ENCODE assay signal across 10 cellular contexts in genomic region chr1:88773540-88774150, GRCh38.
A peak's percentile ranks its signal among the peaks of the same experiment; 100 is the strongest.
DNase-seq lines count a peak whose midpoint lies in the region; FAIRE-seq and TF ChIP-seq lines count a peak whose summit lies in the region.
"Had no signal": no experiment of that assay in that cellular context is flagged by ENCODE, and none has a peak within 500 bp of the region (broad histone marks: within the 10 kb centered on the region; RNA-seq: fewer than 3 reads in every experiment).

No MANE protein-coding gene starts in this region.

- peaks cover 11% of the 10 kb centered on the region for H4K20me1 ChIP-seq in astrocyte (ENCODE audit: insufficient read depth, low read length)

- no peak overlapping the region for H3K4ac ChIP-seq in mesendoderm (ENCODE audit: low read depth, low read length)

- H3K4me3 Mint-ChIP-seq in astrocyte (ENCODE audit: unreplicated experiment): peak overlapping the region; percentile 70

- no peak overlapping the region for H2AK5ac ChIP-seq in mesendoderm (ENCODE audit: low read length)

- H3K79me1 ChIP-seq in mesendoderm (ENCODE audit: low read length): no peaks in the 10 kb centered on the region

- peaks cover 17% of the 10 kb centered on the region for H3K36me3 Mint-ChIP-seq in astrocyte (ENCODE audit: low read depth, unreplicated experiment)

- H3K4me1 ChIP-seq in astrocyte (ENCODE audit: insufficient read depth, low read length): peaks cover 12% of the 10 kb centered on the region
- H3K4me1 ChIP-seq in mesendoderm (ENCODE audit: control insufficient read depth, low read depth, low read length): no peaks in the 10 kb centered on the region
- H3K4me1 ChIP-seq: parathyroid adenoma had no signal

- H4K8ac ChIP-seq in mesendoderm (ENCODE audit: low read depth, low read length): no peak overlapping the region

- H3K4me2 ChIP-seq in astrocyte (ENCODE audit: low read length) (peak overlapping the region; percentile 62), mesendoderm (ENCODE audit: low read length) (no peak overlapping the region)

- H3K9me3 Mint-ChIP-seq in astrocyte (ENCODE audit: unreplicated experiment): no peaks in the 10 kb centered on the region

- H3K18ac ChIP-seq in mesendoderm (ENCODE audit: low read length): no peak overlapping the region

- FAIRE-seq in astrocyte (lab: Jason Lieb, UNC): no peak

- H3K27me3 Mint-ChIP-seq in astrocyte (ENCODE audit: low read depth, unreplicated experiment): no peaks in the 10 kb centered on the region

- peak overlapping the region; percentile 38 for H3K9ac ChIP-seq in astrocyte (ENCODE audit: low read length)
- no peak overlapping the region for H3K9ac ChIP-seq in mesendoderm (ENCODE audit: low read length)
- H3K9ac ChIP-seq: parathyroid adenoma had no signal

- no peak for TF ChIP-seq CTCF in astrocyte (IDR thresholded peaks at IDR 0.05; ENCODE audit: insufficient read depth, low read depth, low read length)

- H3K27ac ChIP-seq in astrocyte (ENCODE audit: low read depth, low read length) (peak overlapping the region; percentile 45), mesendoderm (ENCODE audit: low read depth, low read length) (no peak overlapping the region)
- H3K27ac ChIP-seq: parathyroid adenoma, VCaP had no signal

- H3K4me3 ChIP-seq in MG63: no peak overlapping the region
- no peak overlapping the region for H3K4me3 ChIP-seq in astrocyte (ENCODE audit: insufficient read depth, low read depth, low read length)
- no peak overlapping the region for H3K4me3 ChIP-seq in mesendoderm (ENCODE audit: low read length)

- H3K79me2 ChIP-seq in astrocyte (ENCODE audit: insufficient read depth, low read length): peaks cover 4% of the 10 kb centered on the region
- no peaks in the 10 kb centered on the region for H3K79me2 ChIP-seq in mesendoderm (ENCODE audit: control insufficient read depth, insufficient read depth, low read length)
- H3K79me2 ChIP-seq: parathyroid adenoma had no signal

- H2BK5ac ChIP-seq in mesendoderm (ENCODE audit: low read length): no peak overlapping the region

- peak overlapping the region; percentile 93 for H3K27ac Mint-ChIP-seq in astrocyte (ENCODE audit: unreplicated experiment)

- no peaks in the 10 kb centered on the region for H3K9me3 ChIP-seq in MG63
- H3K9me3 ChIP-seq in astrocyte (ENCODE audit: insufficient read depth, low read depth, low read length): no peaks in the 10 kb centered on the region

- no peak overlapping the region for H2BK120ac ChIP-seq in mesendoderm (ENCODE audit: low read depth, low read length)

- no peaks in the 10 kb centered on the region for H3K27me3 ChIP-seq in MG63
- H3K27me3 ChIP-seq in astrocyte (ENCODE audit: insufficient read depth, low read length): no peaks in the 10 kb centered on the region
- H3K27me3 ChIP-seq in mesendoderm (ENCODE audit: insufficient read depth, low read length, poor library complexity): no peaks in the 10 kb centered on the region

- no peak overlapping the region for H4K5ac ChIP-seq in mesendoderm (ENCODE audit: low read length)

- WGBS in mesendoderm (ENCODE audit: extremely low coverage, insufficient coverage, low lambda C conversion rate): no CpG with 5 or more reads among the region's 3 CpGs

- no peak overlapping the region for H3K23ac ChIP-seq in mesendoderm (ENCODE audit: low read length)

- H2BK15ac ChIP-seq in mesendoderm (replicated peaks; ENCODE audit: low read depth): no peak overlapping the region

- DNase-seq in Daoy (ENCODE audit: low read depth) (peak; percentile 88), MG63 (peak; percentile 33), astrocyte (ENCODE audit: low read depth) (peak; percentile 65), mesendoderm (peak; percentile 65), hypothalamus (lab: John Stamatoyannopoulos, UW) (no peak), cerebellar nuclear complex (lab: John Stamatoyannopoulos, UW) (no peak), iPS-NIHi7 (ENCODE audit: extremely low spot score) (no peak), GDM1 (lab: John Stamatoyannopoulos, UW) (no peak)

- peaks cover 13% of the 10 kb centered on the region for H3K4me1 Mint-ChIP-seq in astrocyte (ENCODE audit: low read depth, unreplicated experiment)

- H3K56ac ChIP-seq in mesendoderm (ENCODE audit: low read length): no peak overlapping the region

- H3K36me3 ChIP-seq in MG63: peaks cover 22% of the 10 kb centered on the region
- H3K36me3 ChIP-seq in astrocyte (ENCODE audit: insufficient read depth, low read length): no peaks in the 10 kb centered on the region
- H3K36me3 ChIP-seq in mesendoderm (ENCODE audit: control insufficient read depth, insufficient read depth, low read length): no peaks in the 10 kb centered on the region

- H2AFZ ChIP-seq in astrocyte (ENCODE audit: low read depth, low read length): no peak overlapping the region
- H2AFZ ChIP-seq: parathyroid adenoma had no signal

Comparison
In these comparisons a context has a peak if more than half of its experiments do, and no peak if none do; other contexts are left out.
1. DNase-seq: peak in Daoy (single experiment), MG63 (single experiment), astrocyte (single experiment) and mesendoderm (single experiment); none in hypothalamus (0 of 51), cerebellar nuclear complex (0 of 2), iPS-NIHi7 (single experiment) and GDM1 (single experiment).